In genomic region chr1:228841632-228842031, GRCh38 we compare ENCODE assay signal across 1 cellular context.
TF ChIP-seq lines count a peak whose summit lies in the region.

No MANE protein-coding gene starts in this region.

TF ChIP-seq in GM12891, 5 proteins besides CTCF, POLR2A, EP300 and RAD21:
- TF ChIP-seq SPI1 (IDR thresholded peaks at IDR 0.05; ENCODE audit: low read depth, low read length), result no peak
- TF ChIP-seq POU2F2 (IDR thresholded peaks at IDR 0.05; ENCODE audit: low read depth, low read length), result no peak
- TF ChIP-seq TAF1 (IDR thresholded peaks at IDR 0.05; ENCODE audit: low read depth, low read length), result no peak
- no peak for TF ChIP-seq POLR2AphosphoS5 (IDR thresholded peaks at IDR 0.05; ENCODE audit: low read depth, low read length)
- TF ChIP-seq PAX5 (IDR thresholded peaks at IDR 0.05; ENCODE audit: insufficient read depth, low read length, severe bottlenecking), result no peak
